ENCODE assay signal across 27 cellular contexts in the genomic region with DNA sequence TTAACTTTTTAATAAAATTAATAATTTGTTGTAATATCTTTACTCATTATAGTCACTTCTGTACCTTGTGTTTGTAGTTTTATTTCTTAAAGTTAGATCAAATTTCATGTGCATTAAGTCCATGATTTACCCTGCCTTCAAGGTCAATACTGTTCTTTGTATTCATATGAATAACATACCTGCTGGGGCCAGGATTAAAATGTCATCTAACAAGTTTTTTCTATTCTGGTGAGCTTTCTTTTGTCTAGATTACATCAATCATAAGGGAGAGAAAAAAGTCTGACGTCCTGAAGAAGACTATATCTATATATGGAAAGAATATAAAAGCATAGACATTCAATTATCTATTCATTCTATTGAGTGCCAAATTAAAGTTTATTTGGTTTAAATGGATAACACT.
"Had no signal": no experiment of that assay in that cellular context is flagged by ENCODE, and none has a peak within 500 bp of the region (broad histone marks: within the 10 kb centered on the region; RNA-seq: fewer than 3 reads in every experiment).

No MANE protein-coding gene starts in this region.

- H3K36me3 ChIP-seq: ovary, right atrium auricular region, sigmoid colon, stomach, thoracic aorta, transverse colon had no signal

- H3K27me3 ChIP-seq: hepatocyte, neural progenitor cell, ovary, right atrium auricular region, sigmoid colon, stomach, transverse colon had no signal

- ATAC-seq: left cardiac atrium; left ventricle myocardium superior; natural killer cell treated with Interleukin-12 subunit alpha and Interleukin-12 subunit beta and Interleukin-15 and Interleukin-18, amount 100 ng/mL, for 72 hours had no signal

- H3K27ac Mint-ChIP-seq: endodermal cell; natural killer cell treated with Interleukin-12 subunit alpha and Interleukin-12 subunit beta and Interleukin-15 and Interleukin-18, amount 100 ng/mL, for 72 hours; neural progenitor cell had no signal

- H3K36me3 Mint-ChIP-seq: natural killer cell treated with Interleukin-12 subunit alpha and Interleukin-12 subunit beta and Interleukin-15 and Interleukin-18, amount 100 ng/mL, for 72 hours had no signal

- H3K27me3 Mint-ChIP-seq: natural killer cell treated with Interleukin-12 subunit alpha and Interleukin-12 subunit beta and Interleukin-15 and Interleukin-18, amount 100 ng/mL, for 72 hours had no signal

- DNase-seq: effector CD4-positive, alpha-beta T cell; endodermal cell; foreskin melanocyte; head of caudate nucleus; kidney; left cardiac atrium; left ventricle myocardium superior; mesenchymal stem cell; midbrain; nucleus accumbens; ovary; sigmoid colon; stimulated activated CD4-positive, alpha-beta T cell treated with anti-CD3 and anti-CD28 coated beads, Interleukin-2, amount 100 ng/mL, for 24 hours; stimulated activated CD4-positive, alpha-beta T cell treated with anti-CD3 and anti-CD28 coated beads, Interleukin-4, amount 100 ng/mL, for 4 hours; stimulated activated naive CD4-positive, alpha-beta T cell; stomach; substantia nigra; transverse colon had no signal

- H3K4me3 Mint-ChIP-seq: endodermal cell; natural killer cell treated with Interleukin-12 subunit alpha and Interleukin-12 subunit beta and Interleukin-15 and Interleukin-18, amount 100 ng/mL, for 72 hours; neural progenitor cell had no signal

- H3K4me3 ChIP-seq: hepatocyte, lung, neural progenitor cell, ovary, right atrium auricular region, sigmoid colon, skin epidermis, stomach, thoracic aorta, transverse colon had no signal

- FAIRE-seq: endothelial cell of umbilical vein, urothelium cell line had no signal
